2 cellular contexts compared by ENCODE assay signal in the genomic region with DNA sequence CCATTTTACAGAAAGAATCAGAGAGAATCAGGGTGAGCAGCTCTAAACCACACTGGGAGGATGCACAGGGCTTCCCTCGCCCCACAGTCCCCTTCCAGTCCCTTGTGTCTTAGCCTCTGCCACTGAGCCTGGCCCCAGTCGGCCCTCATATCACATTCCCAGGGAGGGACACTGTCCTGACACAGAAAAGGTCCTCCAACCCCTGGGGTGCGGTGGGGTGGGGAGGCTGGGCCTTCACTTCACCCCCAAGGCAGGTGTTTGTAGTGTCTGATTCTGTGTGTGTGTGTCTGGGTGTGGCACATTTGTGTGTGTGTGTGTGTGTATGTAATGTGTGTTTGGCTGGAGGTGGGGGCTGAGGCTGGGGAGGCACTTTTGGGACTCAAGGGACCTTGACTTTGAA.
TF ChIP-seq lines count a peak whose summit lies in the region.

No MANE protein-coding gene starts in this region.

TF ChIP-seq in SK-N-SH, 30 proteins besides CTCF, POLR2A, EP300 and RAD21 (continued from another document):
- TF ChIP-seq SIN3A (IDR thresholded peaks at IDR 0.05; ENCODE audit: borderline replicate concordance, low read depth, low read length), result no peak
- no peak for TF ChIP-seq YY1 (IDR thresholded peaks at IDR 0.05; ENCODE audit: low read depth)
- no peak for TF ChIP-seq TAF1 (IDR thresholded peaks at IDR 0.05; ENCODE audit: borderline replicate concordance, low read depth, low read length)
- TF ChIP-seq, protein P1, sequence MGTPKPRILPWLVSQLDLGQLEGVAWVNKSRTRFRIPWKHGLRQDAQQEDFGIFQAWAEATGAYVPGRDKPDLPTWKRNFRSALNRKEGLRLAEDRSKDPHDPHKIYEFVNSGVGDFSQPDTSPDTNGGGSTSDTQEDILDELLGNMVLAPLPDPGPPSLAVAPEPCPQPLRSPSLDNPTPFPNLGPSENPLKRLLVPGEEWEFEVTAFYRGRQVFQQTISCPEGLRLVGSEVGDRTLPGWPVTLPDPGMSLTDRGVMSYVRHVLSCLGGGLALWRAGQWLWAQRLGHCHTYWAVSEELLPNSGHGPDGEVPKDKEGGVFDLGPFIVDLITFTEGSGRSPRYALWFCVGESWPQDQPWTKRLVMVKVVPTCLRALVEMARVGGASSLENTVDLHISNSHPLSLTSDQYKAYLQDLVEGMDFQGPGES (IDR thresholded peaks at IDR 0.05; ENCODE audit: low read depth, low read length), result no peak
- TF ChIP-seq, protein P2, sequence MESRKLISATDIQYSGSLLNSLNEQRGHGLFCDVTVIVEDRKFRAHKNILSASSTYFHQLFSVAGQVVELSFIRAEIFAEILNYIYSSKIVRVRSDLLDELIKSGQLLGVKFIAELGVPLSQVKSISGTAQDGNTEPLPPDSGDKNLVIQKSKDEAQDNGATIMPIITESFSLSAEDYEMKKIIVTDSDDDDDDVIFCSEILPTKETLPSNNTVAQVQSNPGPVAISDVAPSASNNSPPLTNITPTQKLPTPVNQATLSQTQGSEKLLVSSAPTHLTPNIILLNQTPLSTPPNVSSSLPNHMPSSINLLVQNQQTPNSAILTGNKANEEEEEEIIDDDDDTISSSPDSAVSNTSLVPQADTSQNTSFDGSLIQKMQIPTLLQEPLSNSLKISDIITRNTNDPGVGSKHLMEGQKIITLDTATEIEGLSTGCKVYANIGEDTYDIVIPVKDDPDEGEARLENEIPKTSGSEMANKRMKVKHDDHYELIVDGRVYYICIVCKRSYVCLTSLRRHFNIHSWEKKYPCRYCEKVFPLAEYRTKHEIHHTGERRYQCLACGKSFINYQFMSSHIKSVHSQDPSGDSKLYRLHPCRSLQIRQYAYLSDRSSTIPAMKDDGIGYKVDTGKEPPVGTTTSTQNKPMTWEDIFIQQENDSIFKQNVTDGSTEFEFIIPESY (IDR thresholded peaks at IDR 0.05; ENCODE audit: borderline replicate concordance, low read depth), result no peak
- TF ChIP-seq, protein P3, sequence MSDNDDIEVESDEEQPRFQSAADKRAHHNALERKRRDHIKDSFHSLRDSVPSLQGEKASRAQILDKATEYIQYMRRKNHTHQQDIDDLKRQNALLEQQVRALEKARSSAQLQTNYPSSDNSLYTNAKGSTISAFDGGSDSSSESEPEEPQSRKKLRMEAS (IDR thresholded peaks at IDR 0.05; ENCODE audit: low read depth), result no peak
- TF ChIP-seq, protein P4, sequence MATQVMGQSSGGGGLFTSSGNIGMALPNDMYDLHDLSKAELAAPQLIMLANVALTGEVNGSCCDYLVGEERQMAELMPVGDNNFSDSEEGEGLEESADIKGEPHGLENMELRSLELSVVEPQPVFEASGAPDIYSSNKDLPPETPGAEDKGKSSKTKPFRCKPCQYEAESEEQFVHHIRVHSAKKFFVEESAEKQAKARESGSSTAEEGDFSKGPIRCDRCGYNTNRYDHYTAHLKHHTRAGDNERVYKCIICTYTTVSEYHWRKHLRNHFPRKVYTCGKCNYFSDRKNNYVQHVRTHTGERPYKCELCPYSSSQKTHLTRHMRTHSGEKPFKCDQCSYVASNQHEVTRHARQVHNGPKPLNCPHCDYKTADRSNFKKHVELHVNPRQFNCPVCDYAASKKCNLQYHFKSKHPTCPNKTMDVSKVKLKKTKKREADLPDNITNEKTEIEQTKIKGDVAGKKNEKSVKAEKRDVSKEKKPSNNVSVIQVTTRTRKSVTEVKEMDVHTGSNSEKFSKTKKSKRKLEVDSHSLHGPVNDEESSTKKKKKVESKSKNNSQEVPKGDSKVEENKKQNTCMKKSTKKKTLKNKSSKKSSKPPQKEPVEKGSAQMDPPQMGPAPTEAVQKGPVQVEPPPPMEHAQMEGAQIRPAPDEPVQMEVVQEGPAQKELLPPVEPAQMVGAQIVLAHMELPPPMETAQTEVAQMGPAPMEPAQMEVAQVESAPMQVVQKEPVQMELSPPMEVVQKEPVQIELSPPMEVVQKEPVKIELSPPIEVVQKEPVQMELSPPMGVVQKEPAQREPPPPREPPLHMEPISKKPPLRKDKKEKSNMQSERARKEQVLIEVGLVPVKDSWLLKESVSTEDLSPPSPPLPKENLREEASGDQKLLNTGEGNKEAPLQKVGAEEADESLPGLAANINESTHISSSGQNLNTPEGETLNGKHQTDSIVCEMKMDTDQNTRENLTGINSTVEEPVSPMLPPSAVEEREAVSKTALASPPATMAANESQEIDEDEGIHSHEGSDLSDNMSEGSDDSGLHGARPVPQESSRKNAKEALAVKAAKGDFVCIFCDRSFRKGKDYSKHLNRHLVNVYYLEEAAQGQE (IDR thresholded peaks at IDR 0.05; ENCODE audit: low read depth, low read length), result no peak
- no peak for TF ChIP-seq CHD2 (IDR thresholded peaks at IDR 0.05; ENCODE audit: low read length, partially characterized antibody)

TF ChIP-seq in SK-N-SH treated with all-trans-retinoic acid at 6 μM for 48 hours, 23 proteins besides CTCF, POLR2A, EP300 and RAD21 (continued from another document):
- TF ChIP-seq, protein P5, sequence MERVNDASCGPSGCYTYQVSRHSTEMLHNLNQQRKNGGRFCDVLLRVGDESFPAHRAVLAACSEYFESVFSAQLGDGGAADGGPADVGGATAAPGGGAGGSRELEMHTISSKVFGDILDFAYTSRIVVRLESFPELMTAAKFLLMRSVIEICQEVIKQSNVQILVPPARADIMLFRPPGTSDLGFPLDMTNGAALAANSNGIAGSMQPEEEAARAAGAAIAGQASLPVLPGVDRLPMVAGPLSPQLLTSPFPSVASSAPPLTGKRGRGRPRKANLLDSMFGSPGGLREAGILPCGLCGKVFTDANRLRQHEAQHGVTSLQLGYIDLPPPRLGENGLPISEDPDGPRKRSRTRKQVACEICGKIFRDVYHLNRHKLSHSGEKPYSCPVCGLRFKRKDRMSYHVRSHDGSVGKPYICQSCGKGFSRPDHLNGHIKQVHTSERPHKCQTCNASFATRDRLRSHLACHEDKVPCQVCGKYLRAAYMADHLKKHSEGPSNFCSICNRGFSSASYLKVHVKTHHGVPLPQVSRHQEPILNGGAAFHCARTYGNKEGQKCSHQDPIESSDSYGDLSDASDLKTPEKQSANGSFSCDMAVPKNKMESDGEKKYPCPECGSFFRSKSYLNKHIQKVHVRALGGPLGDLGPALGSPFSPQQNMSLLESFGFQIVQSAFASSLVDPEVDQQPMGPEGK (CRISPR knock-in tag; IDR thresholded peaks at IDR 0.05; ENCODE audit: borderline replicate concordance), result no peak
- TF ChIP-seq, protein P6, sequence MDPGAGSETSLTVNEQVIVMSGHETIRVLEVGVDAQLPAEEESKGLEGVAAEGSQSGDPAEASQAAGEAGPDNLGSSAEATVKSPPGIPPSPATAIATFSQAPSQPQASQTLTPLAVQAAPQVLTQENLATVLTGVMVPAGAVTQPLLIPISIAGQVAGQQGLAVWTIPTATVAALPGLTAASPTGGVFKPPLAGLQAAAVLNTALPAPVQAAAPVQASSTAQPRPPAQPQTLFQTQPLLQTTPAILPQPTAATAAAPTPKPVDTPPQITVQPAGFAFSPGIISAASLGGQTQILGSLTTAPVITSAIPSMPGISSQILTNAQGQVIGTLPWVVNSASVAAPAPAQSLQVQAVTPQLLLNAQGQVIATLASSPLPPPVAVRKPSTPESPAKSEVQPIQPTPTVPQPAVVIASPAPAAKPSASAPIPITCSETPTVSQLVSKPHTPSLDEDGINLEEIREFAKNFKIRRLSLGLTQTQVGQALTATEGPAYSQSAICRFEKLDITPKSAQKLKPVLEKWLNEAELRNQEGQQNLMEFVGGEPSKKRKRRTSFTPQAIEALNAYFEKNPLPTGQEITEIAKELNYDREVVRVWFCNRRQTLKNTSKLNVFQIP (CRISPR knock-in tag; IDR thresholded peaks at IDR 0.05; ENCODE audit: borderline replicate concordance, low read depth), result no peak
- TF ChIP-seq, protein P7, sequence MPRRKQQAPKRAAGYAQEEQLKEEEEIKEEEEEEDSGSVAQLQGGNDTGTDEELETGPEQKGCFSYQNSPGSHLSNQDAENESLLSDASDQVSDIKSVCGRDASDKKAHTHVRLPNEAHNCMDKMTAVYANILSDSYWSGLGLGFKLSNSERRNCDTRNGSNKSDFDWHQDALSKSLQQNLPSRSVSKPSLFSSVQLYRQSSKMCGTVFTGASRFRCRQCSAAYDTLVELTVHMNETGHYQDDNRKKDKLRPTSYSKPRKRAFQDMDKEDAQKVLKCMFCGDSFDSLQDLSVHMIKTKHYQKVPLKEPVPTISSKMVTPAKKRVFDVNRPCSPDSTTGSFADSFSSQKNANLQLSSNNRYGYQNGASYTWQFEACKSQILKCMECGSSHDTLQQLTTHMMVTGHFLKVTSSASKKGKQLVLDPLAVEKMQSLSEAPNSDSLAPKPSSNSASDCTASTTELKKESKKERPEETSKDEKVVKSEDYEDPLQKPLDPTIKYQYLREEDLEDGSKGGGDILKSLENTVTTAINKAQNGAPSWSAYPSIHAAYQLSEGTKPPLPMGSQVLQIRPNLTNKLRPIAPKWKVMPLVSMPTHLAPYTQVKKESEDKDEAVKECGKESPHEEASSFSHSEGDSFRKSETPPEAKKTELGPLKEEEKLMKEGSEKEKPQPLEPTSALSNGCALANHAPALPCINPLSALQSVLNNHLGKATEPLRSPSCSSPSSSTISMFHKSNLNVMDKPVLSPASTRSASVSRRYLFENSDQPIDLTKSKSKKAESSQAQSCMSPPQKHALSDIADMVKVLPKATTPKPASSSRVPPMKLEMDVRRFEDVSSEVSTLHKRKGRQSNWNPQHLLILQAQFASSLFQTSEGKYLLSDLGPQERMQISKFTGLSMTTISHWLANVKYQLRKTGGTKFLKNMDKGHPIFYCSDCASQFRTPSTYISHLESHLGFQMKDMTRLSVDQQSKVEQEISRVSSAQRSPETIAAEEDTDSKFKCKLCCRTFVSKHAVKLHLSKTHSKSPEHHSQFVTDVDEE (CRISPR knock-in tag; IDR thresholded peaks at IDR 0.05), result no peak
